Comparison of ENCODE assay signal across 20 cellular contexts in genomic region chr12:65055874-65056273, GRCh38.
DNase-seq lines count a peak whose midpoint lies in the region; ATAC-seq lines count a peak whose summit lies in the region.
"Had no signal": no experiment of that assay in that cellular context is flagged by ENCODE, and none has a peak within 500 bp of the region (broad histone marks: within the 10 kb centered on the region; RNA-seq: fewer than 3 reads in every experiment).

No MANE protein-coding gene starts in this region.

- H3K9me3 Mint-ChIP-seq in activated naive CD4-positive, alpha-beta T cell treated with anti-CD3 and anti-CD28 coated beads, Interleukin-2, amount 10 ng/mL, durations not matched to agents 7 days and 5 days: no peaks in the 10 kb centered on the region
- H3K9me3 Mint-ChIP-seq: T-cell had no signal

- no peak for ATAC-seq in GM21515 (IDR thresholded peaks at IDR 0.05; ENCODE audit: unreplicated experiment)
- ATAC-seq: GM12878, SK-N-SH treated with all-trans-retinoic acid at 6 μM for 48 hours, T-cell had no signal

- no peak overlapping the region for H3K9ac ChIP-seq in NT2/D1 (ENCODE audit: insufficient read length, low read depth)
- H3K9ac ChIP-seq in iPS-18a (ENCODE audit: low read length): no peak overlapping the region
- H3K9ac ChIP-seq: BLaER1 had no signal

- peaks cover 3% of the 10 kb centered on the region for H3K27me3 Mint-ChIP-seq in activated naive CD4-positive, alpha-beta T cell treated with anti-CD3 and anti-CD28 coated beads, Interleukin-2, amount 10 ng/mL, durations not matched to agents 7 days and 5 days

- H3K4me3 Mint-ChIP-seq in activated naive CD4-positive, alpha-beta T cell treated with anti-CD3 and anti-CD28 coated beads, Interleukin-2, amount 10 ng/mL, durations not matched to agents 7 days and 5 days: no peak overlapping the region
- H3K4me3 Mint-ChIP-seq: CD4-positive, alpha-beta memory T cell; T-cell had no signal

- H3K4me1 Mint-ChIP-seq in activated naive CD4-positive, alpha-beta T cell treated with anti-CD3 and anti-CD28 coated beads, Interleukin-2, amount 10 ng/mL, durations not matched to agents 7 days and 5 days: no peaks in the 10 kb centered on the region
- H3K4me1 Mint-ChIP-seq: CD4-positive, alpha-beta memory T cell; T-cell had no signal

- peaks cover 3% of the 10 kb centered on the region; the same call in 1 of the 2 replicates for H3K9me3 ChIP-seq in NT2/D1 (ENCODE audit: insufficient read depth, low read length)
- H3K9me3 ChIP-seq in iPS-18a (ENCODE audit: control insufficient read depth, low read depth, low read length): no peaks in the 10 kb centered on the region

- H3K27me3 ChIP-seq in NT2/D1 (ENCODE audit: insufficient read depth, insufficient read length) (no peaks in the 10 kb centered on the region), iPS-18a (ENCODE audit: control insufficient read depth, insufficient read depth, low read length) (no peaks in the 10 kb centered on the region)
- H3K27me3 ChIP-seq: BLaER1 had no signal

- H3K4me3 ChIP-seq in NT2/D1 (ENCODE audit: insufficient read length, low read depth): no peak overlapping the region
- no peak overlapping the region for H3K4me3 ChIP-seq in iPS-18a (ENCODE audit: low read length)
- H3K4me3 ChIP-seq: BLaER1, GM12878 had no signal

- no peak overlapping the region for H3K27ac Mint-ChIP-seq in activated naive CD4-positive, alpha-beta T cell treated with anti-CD3 and anti-CD28 coated beads, Interleukin-2, amount 10 ng/mL, durations not matched to agents 7 days and 5 days
- H3K27ac Mint-ChIP-seq: CD4-positive, alpha-beta memory T cell; T-cell had no signal

- CTCF ChIA-PET in activated naive CD4-positive, alpha-beta T cell treated with anti-CD3 and anti-CD28 coated beads, Interleukin-2, amount 10 ng/mL, durations not matched to agents 7 days and 5 days (lab: Charles Lee): no interaction called here

- H3K4me1 ChIP-seq in NT2/D1 (ENCODE audit: insufficient read depth, insufficient read length) (peaks cover 3% of the 10 kb centered on the region), iPS-18a (ENCODE audit: control insufficient read depth, low read depth, low read length) (peaks cover 14% of the 10 kb centered on the region)
- H3K4me1 ChIP-seq: BLaER1 had no signal

- peak overlapping the region; percentile 27 for H3K27ac ChIP-seq in iPS-18a (ENCODE audit: low read length)
- H3K27ac ChIP-seq: BLaER1 had no signal

- DNase-seq in ELF-1 (ENCODE audit: low read depth, low spot score) (peak; percentile 8), NCI-H1105 treated with DMSO at 0.1 percent for 48 hours (lab: John Stamatoyannopoulos, UW) (peak; percentile 78), NT2/D1 (ENCODE audit: low read depth, low spot score) (peak; percentile 62), SK-N-DZ (ENCODE audit: low spot score) (no peak), AML-193 (lab: John Stamatoyannopoulos, UW) (no peak)
- no peak for DNase-seq in activated naive CD4-positive, alpha-beta T cell treated with anti-CD3 and anti-CD28 coated beads, Interleukin-2, amount 10 ng/mL, durations not matched to agents 7 days and 5 days
- DNase-seq: CD4-positive, alpha-beta memory T cell; DMS153; GF-D8; NCI-H1092 treated with DMSO at 0.1 percent for 48 hours; NCI-H1694; NCI-H2081 treated with DMSO at 0.1 percent for 48 hours; NCI-H526 treated with DMSO at 0.1 percent for 48 hours; SHP77; T-cell had no signal

- no peaks in the 10 kb centered on the region for H3K36me3 ChIP-seq in NT2/D1 (ENCODE audit: insufficient read depth, insufficient read length, low read length)
- H3K36me3 ChIP-seq in iPS-18a (ENCODE audit: control insufficient read depth, low read depth, low read length): no peaks in the 10 kb centered on the region
- H3K36me3 ChIP-seq: BLaER1 had no signal

- H3K36me3 Mint-ChIP-seq in activated naive CD4-positive, alpha-beta T cell treated with anti-CD3 and anti-CD28 coated beads, Interleukin-2, amount 10 ng/mL, durations not matched to agents 7 days and 5 days: no peaks in the 10 kb centered on the region
- H3K36me3 Mint-ChIP-seq: CD4-positive, alpha-beta memory T cell; T-cell had no signal

Comparison
In these comparisons a context has a peak if more than half of its experiments do, and no peak if none do; other contexts are left out.
1. DNase-seq: peak in ELF-1 (single experiment), NCI-H1105 treated with DMSO at 0.1 percent for 48 hours (single experiment) and NT2/D1 (single experiment); none in SK-N-DZ (single experiment), activated naive CD4-positive, alpha-beta T cell treated with anti-CD3 and anti-CD28 coated beads, Interleukin-2, amount 10 ng/mL, durations not matched to agents 7 days and 5 days (single experiment) and AML-193 (0 of 2).